Comparison of ENCODE assay signal across 9 cellular contexts in genomic region chr11:31487848-31488247, GRCh38. TPM values are rescaled to one million over a fixed set of nuclear protein-coding genes. Genes with fewer than 3 reads are reported as not detected.
A peak's percentile ranks its signal among the peaks of the same experiment; 100 is the strongest.
DNase-seq lines count a peak whose midpoint lies in the region; ATAC-seq and TF ChIP-seq lines count a peak whose summit lies in the region.
"Had no signal": no experiment of that assay in that cellular context is flagged by ENCODE, and none has a peak within 500 bp of the region (broad histone marks: within the 10 kb centered on the region; RNA-seq: fewer than 3 reads in every experiment).

No MANE protein-coding gene starts in this region.

- H3K4me1 ChIP-seq in HEK293 (ENCODE audit: control insufficient read depth, insufficient read depth, low read length) (no peaks in the 10 kb centered on the region), aorta (ENCODE audit: control insufficient read depth in 1 of 2, insufficient read depth in 2 of 2, low read length in 2 of 2) (no peaks in the 10 kb centered on the region)
- H3K4me1 ChIP-seq: SJSA1 had no signal

- CTCF ChIA-PET in HEK293 (lab: Yijun Ruan, JAX): interaction anchor here (0.7 to 1.2 kb wide), 2 partner anchors 176 to 470 kb away, joined by 3 to 5 read pairs; no protein-coding TSS in a partner anchor

- POLR2A ChIA-PET in HEK293 (lab: Yijun Ruan, JAX): no interaction called here

- H3K27me3 ChIP-seq in MG63: no peaks in the 10 kb centered on the region
- H3K27me3 ChIP-seq in aorta (ENCODE audit: control insufficient read depth in 1 of 2, insufficient read depth in 2 of 2, low read length in 1 of 2): no peaks in the 10 kb centered on the region
- H3K27me3 ChIP-seq: SJSA1 had no signal

- 6 to 11% methylated on average over 1 of the region's 1 CpG for WGBS in aorta, 2 donors

- ATAC-seq in aorta (ENCODE audit: low FRiP score) (no peak), GM21786 (IDR thresholded peaks at IDR 0.05; ENCODE audit: unreplicated experiment) (no peak)

- H3K36me3 ChIP-seq in HEK293 (ENCODE audit: control insufficient read depth in 2 of 2, insufficient read depth in 1 of 2, low read length in 2 of 2): no peaks in the 10 kb centered on the region; a peak in 1 of 3 replicates
- no peaks in the 10 kb centered on the region for H3K36me3 ChIP-seq in MG63
- H3K36me3 ChIP-seq in aorta (ENCODE audit: control insufficient read depth in 1 of 2, insufficient read depth in 2 of 2, low read length in 1 of 2): no peaks in the 10 kb centered on the region

- H3K27ac ChIP-seq in HEK293 (ENCODE audit: extremely low read depth, low read depth, low read length) (no peak overlapping the region), aorta (ENCODE audit: low read depth in 1 of 2, low read length in 2 of 2) (no peak overlapping the region), coronary artery (no peak overlapping the region)
- H3K27ac ChIP-seq: SJSA1 had no signal

- TF ChIP-seq CTCF in HEK293 (tag by site-specific recombination; IDR thresholded peaks at IDR 0.05) (no peak), coronary artery (IDR thresholded peaks at IDR 0.05) (no peak)

- no peak overlapping the region for H3K4me3 ChIP-seq in HEK293 (ENCODE audit: low read depth, low read length)
- H3K4me3 ChIP-seq in MG63: no peak overlapping the region
- no peak overlapping the region for H3K4me3 ChIP-seq in aorta (ENCODE audit: low read length in 2 of 2)
- H3K4me3 ChIP-seq in coronary artery: no peak overlapping the region
- H3K4me3 ChIP-seq: SJSA1 had no signal

- intact Hi-C loops in aorta (cut with DNase I): no loop called here

- H3K9me3 ChIP-seq in HEK293 (ENCODE audit: control insufficient read depth, insufficient read depth, low read depth, low read length) (no peaks in the 10 kb centered on the region), MG63 (no peaks in the 10 kb centered on the region), aorta (ENCODE audit: control insufficient read depth, low read length) (no peaks in the 10 kb centered on the region)
- H3K9me3 ChIP-seq: SJSA1 had no signal

- DNase-seq in D341Med (ENCODE audit: low spot score): peak; percentile 28
- DNase-seq in RKO (ENCODE audit: low spot score): peak; percentile 39
- DNase-seq in glomerular visceral epithelial cell (ENCODE audit: extremely low spot score): peak; percentile 57
- DNase-seq in MG63: no peak
- no peak for DNase-seq in aorta
- no peak for DNase-seq in coronary artery (ENCODE audit: low spot score)

TF ChIP-seq in HEK293, 187 proteins besides CTCF, POLR2A, EP300 and RAD21:
- no peak for TF ChIP-seq KLF8 (tag by site-specific recombination; IDR thresholded peaks at IDR 0.05)
- TF ChIP-seq ZNF654 (tag by site-specific recombination; IDR thresholded peaks at IDR 0.05; ENCODE audit: low read depth): peak; percentile 31
- no peak for TF ChIP-seq PRDM4 (tag by site-specific recombination; IDR thresholded peaks at IDR 0.05)
- no peak for TF ChIP-seq ZNF148 (tag by site-specific recombination; IDR thresholded peaks at IDR 0.05; ENCODE audit: borderline replicate concordance)
TF ChIP-seq in HEK293: peak in this region for 1.

RNA-seq across cellular contexts. Expression of gene IMMP1L, which starts 21.6 kb away (rescaled TPM):
- total RNA-seq in MG63 (2014; rRNA removed; shearing (Covaris generic); ENCODE audit: low replicate concordance): 8.6 and 49.0 TPM in 2 replicates
- 10 to 100 TPM; 13.5 to 14.2 TPM for total RNA-seq in aorta
- polyA plus RNA-seq in aorta: 10 to 100 TPM in 1 of 2 donors, 1 to 10 TPM in 1; 8.5 to 25.1 TPM

RNA-seq across cellular contexts. Expression of gene ELP4, which starts 21.7 kb away (rescaled TPM):
- 13.0 and 27.8 TPM in 2 replicates for total RNA-seq in MG63 (2014; rRNA removed; shearing (Covaris generic); ENCODE audit: low replicate concordance)
- total RNA-seq in aorta: 10 to 100 TPM; 14.0 to 17.9 TPM
- polyA plus RNA-seq in aorta: 1 to 10 TPM; 6.8 to 8.7 TPM

Comparison
In these comparisons a context has a peak if more than half of its experiments do, and no peak if none do; other contexts are left out.
1. DNase-seq: peak in D341Med (single experiment), RKO (single experiment) and glomerular visceral epithelial cell (single experiment); none in MG63 (single experiment), aorta (0 of 2) and coronary artery (single experiment).